Comparison of ENCODE assay signal across 14 cellular contexts in the genomic region with DNA sequence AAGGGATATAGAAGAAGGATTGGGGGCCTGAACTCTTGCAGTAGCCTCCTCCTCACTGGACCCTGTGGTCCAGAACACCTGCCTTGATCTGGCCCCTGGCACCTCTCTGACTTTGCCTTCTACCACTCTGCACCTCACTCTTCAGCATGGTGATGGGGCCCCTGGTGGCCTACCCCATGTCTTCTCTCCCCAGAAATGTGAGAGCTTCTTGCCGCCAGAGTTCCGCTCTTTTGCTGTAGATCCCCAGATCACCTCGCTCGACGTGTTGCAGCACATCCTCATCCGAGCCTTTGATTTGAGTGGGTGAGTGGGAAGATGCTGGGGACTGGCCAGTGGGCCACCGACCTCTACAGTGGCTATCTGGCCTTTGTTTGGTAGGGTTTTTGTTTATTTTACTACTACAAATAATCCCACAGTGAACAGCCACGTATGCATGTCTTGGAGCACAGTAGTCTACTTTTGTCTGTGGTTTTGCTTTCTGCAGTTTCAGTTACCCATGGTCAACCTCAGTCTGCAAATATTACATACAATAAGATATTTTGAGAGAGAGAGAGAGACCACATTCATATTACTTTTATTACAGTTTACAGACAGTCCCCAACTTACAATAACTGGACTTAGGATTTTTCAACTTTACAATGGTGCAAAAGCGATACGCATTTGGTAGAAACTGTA. TPM values are rescaled to one million over a fixed set of nuclear protein-coding genes. Genes with fewer than 3 reads are reported as not detected.
DNase-seq lines count a peak whose midpoint lies in the region; ATAC-seq and TF ChIP-seq lines count a peak whose summit lies in the region.
"Had no signal": no experiment of that assay in that cellular context is flagged by ENCODE, and none has a peak within 500 bp of the region (broad histone marks: within the 10 kb centered on the region; RNA-seq: fewer than 3 reads in every experiment).

No MANE protein-coding gene starts in this region.

- peak; percentile 40 for DNase-seq in GM06990 (ENCODE audit: extremely low read depth, insufficient read length)
- no peak for DNase-seq in glutamatergic neuron
- DNase-seq in GM13976 (ENCODE audit: low spot score), result no peak
- DNase-seq in DMS153 treated with DMSO at 0.1 percent for 48 hours (lab: John Stamatoyannopoulos, UW; ENCODE audit: unreplicated experiment), result no peak
- no peak for DNase-seq in heart left ventricle
- DNase-seq: activated CD4-positive, alpha-beta T cell treated with anti-CD3 and anti-CD28 coated beads for 1 hour; anterior cingulate cortex; C1 segment of cervical spinal cord; left colon; NCI-H1417 treated with DMSO at 0.1 percent for 48 hours had no signal

- peak overlapping the region; percentile 0 for H3K4me2 ChIP-seq in SU-DHL-6 (ENCODE audit: low read depth, low read length, poor library complexity, severe bottlenecking)

- H3K79me2 ChIP-seq in ACC112 (ENCODE audit: control insufficient read depth, insufficient read depth, low read length, unreplicated experiment) (peaks cover 15% of the 10 kb centered on the region), SU-DHL-6 (ENCODE audit: insufficient read depth, low read length) (peaks cover 12% of the 10 kb centered on the region)

- H3K9me3 ChIP-seq in SU-DHL-6 (ENCODE audit: insufficient read depth, low read length), result no peaks in the 10 kb centered on the region
- H3K9me3 ChIP-seq in heart left ventricle, result no peaks in the 10 kb centered on the region
- H3K9me3 ChIP-seq: SJSA1 had no signal

- no peak for TF ChIP-seq CTCF in GM06990 (IDR thresholded peaks at IDR 0.05; ENCODE audit: insufficient read depth, low read length, poor library complexity, severe bottlenecking)
- TF ChIP-seq CTCF in SU-DHL-6 (IDR thresholded peaks at IDR 0.05; ENCODE audit: insufficient read depth, low read length, poor library complexity, severe bottlenecking), result no peak
- no peak for TF ChIP-seq CTCF in glutamatergic neuron (IDR thresholded peaks at IDR 0.05; ENCODE audit: partially characterized antibody, unreplicated experiment)
- TF ChIP-seq CTCF in GM13976 (IDR thresholded peaks at IDR 0.05; ENCODE audit: borderline replicate concordance, control extremely low read depth, extremely low read depth, insufficient read depth, missing control alignments), result no peak
- no peak for TF ChIP-seq CTCF in heart left ventricle (IDR thresholded peaks at IDR 0.05)

- H3K4me1 ChIP-seq in ACC112 (ENCODE audit: control insufficient read depth, insufficient read depth, low read length, unreplicated experiment), result peaks cover 9% of the 10 kb centered on the region
- H3K4me1 ChIP-seq in heart left ventricle, result peaks cover 0 to 16% (median 3%) of the 10 kb centered on the region in 12 donors

- H3K27me3 ChIP-seq in ACC112 (ENCODE audit: insufficient read depth, low read length) (no peaks in the 10 kb centered on the region), GM06990 (replicated peaks; ENCODE audit: control insufficient read depth, insufficient read depth, low read length) (no peaks in the 10 kb centered on the region), SU-DHL-6 (ENCODE audit: low read length) (no peaks in the 10 kb centered on the region), heart left ventricle (peaks cover 0 to 3% (median 0%) of the 10 kb centered on the region in 9 donors)
- H3K27me3 ChIP-seq: SJSA1 had no signal

- H3K9me3 Mint-ChIP-seq in glutamatergic neuron (ENCODE audit: unreplicated experiment), result peaks cover 2% of the 10 kb centered on the region

- peaks cover 5% of the 10 kb centered on the region for H3K4me1 Mint-ChIP-seq in glutamatergic neuron (ENCODE audit: low read depth, unreplicated experiment)

- H3K4me3 Mint-ChIP-seq in glutamatergic neuron (ENCODE audit: unreplicated experiment), result peak overlapping the region; percentile 30

- H2AFZ ChIP-seq in ACC112 (ENCODE audit: low read length, unreplicated experiment) (no peak overlapping the region), SU-DHL-6 (ENCODE audit: low read depth, low read length, severe bottlenecking) (no peak overlapping the region)

- no peak overlapping the region for H3K27ac ChIP-seq in ACC112 (ENCODE audit: low read depth, low read length)
- H3K27ac ChIP-seq in SU-DHL-6 (ENCODE audit: low read depth, low read length), result no peak overlapping the region
- no peak overlapping the region for H3K27ac ChIP-seq in heart left ventricle
- H3K27ac ChIP-seq: SJSA1 had no signal

- H3K27me3 Mint-ChIP-seq in glutamatergic neuron (ENCODE audit: unreplicated experiment), result peaks cover 2% of the 10 kb centered on the region

- H3K27ac Mint-ChIP-seq in glutamatergic neuron (ENCODE audit: unreplicated experiment), result no peak overlapping the region

- H3K36me3 ChIP-seq in ACC112 (ENCODE audit: insufficient read depth, low read length), result 0 out of 2 replicates have a peak, but pooled peaks cover 4% of the 10 kb centered on the region
- peaks cover 2% of the 10 kb centered on the region for H3K36me3 ChIP-seq in GM06990 (ENCODE audit: control insufficient read depth, insufficient read depth, low read length)
- no peaks in the 10 kb centered on the region for H3K36me3 ChIP-seq in SU-DHL-6 (ENCODE audit: low read length)
- peaks cover 0 to 30% (median 8%) of the 10 kb centered on the region in 9 donors for H3K36me3 ChIP-seq in heart left ventricle

- H3K36me3 Mint-ChIP-seq in glutamatergic neuron (ENCODE audit: unreplicated experiment), result no peaks in the 10 kb centered on the region

- H3K4me3 ChIP-seq in ACC112 (ENCODE audit: low read depth, low read length), result 0 out of 2 replicates have a peak overlapping the region, but pooled peaks have one; percentile 90
- peak overlapping the region; percentile 73 for H3K4me3 ChIP-seq in GM06990 (replicated peaks; ENCODE audit: low read depth, low read length)
- no peak overlapping the region for H3K4me3 ChIP-seq in SU-DHL-6 (ENCODE audit: insufficient read depth, low read length, poor library complexity, severe bottlenecking)
- H3K4me3 ChIP-seq in heart left ventricle, result no peak overlapping the region
- H3K4me3 ChIP-seq: SJSA1 had no signal

- TF ChIP-seq POLR2A in heart left ventricle (IDR thresholded peaks at IDR 0.05), result no peak

- 77 to 92% (median 85%) methylated on average over 10 of the region's 10 CpGs for WGBS in heart left ventricle, 4 donors

- in situ Hi-C loops in GM13976 (cut with MboI; ENCODE audit: low sequenced_read_pairs, unreplicated experiment), result no loop called here

- no peaks in the 10 kb centered on the region for H3K9me2 ChIP-seq in SU-DHL-6 (replicated peaks; ENCODE audit: insufficient read depth, low read length)

- ATAC-seq in HG02759 (IDR thresholded peaks at IDR 0.05; ENCODE audit: unreplicated experiment), result no peak
- ATAC-seq in heart left ventricle, result no peak
- ATAC-seq: left colon had no signal

- H4K20me1 ChIP-seq in SU-DHL-6 (ENCODE audit: low read depth, low read length), result no peaks in the 10 kb centered on the region

- H3K9ac ChIP-seq in SU-DHL-6 (ENCODE audit: low read length), result no peak overlapping the region

- peaks cover 5% of the 10 kb centered on the region; the same call in 1 of the 2 replicates for H3F3A ChIP-seq in SU-DHL-6 (ENCODE audit: insufficient read depth)

- intact Hi-C loops in heart left ventricle (cut with DNase I), result no loop called here

RNA-seq across cellular contexts. Expression of a gene that starts 1.8 kb away (rescaled TPM):
- total RNA-seq in glutamatergic neuron (ENCODE audit: unreplicated experiment) (34.3 TPM), heart left ventricle (10 to 100 TPM; 13.4 to 21.6 (median 16.8) TPM)
- polyA plus RNA-seq in heart left ventricle, result 10 to 100 TPM in 1 of 2 donors, 1 to 10 TPM in 1; 5.2 to 23.7 TPM

RNA-seq across cellular contexts. Expression of a gene that starts 19.7 kb away (rescaled TPM):
- total RNA-seq in glutamatergic neuron (ENCODE audit: unreplicated experiment) (132 TPM), heart left ventricle (10 to 100 TPM; 37.1 to 72.5 (median 55.3) TPM)
- polyA plus RNA-seq in heart left ventricle, result 100 to 1,000 TPM in 1 of 2 donors, 10 to 100 TPM in 1; 93.8 to 118 TPM

RNA-seq across cellular contexts. Expression of a gene that starts 32.5 kb away (rescaled TPM):
- total RNA-seq in glutamatergic neuron (ENCODE audit: unreplicated experiment) (18.6 TPM), heart left ventricle (10 to 100 TPM in 8 of 9 donors, 1 to 10 TPM in 1; 9.6 to 35.7 (median 17.3) TPM)
- 10 to 100 TPM; 10.5 to 37.3 TPM for polyA plus RNA-seq in heart left ventricle

RNA-seq across cellular contexts. Expression of a gene that starts 33.0 kb away (rescaled TPM):
- total RNA-seq in glutamatergic neuron (ENCODE audit: unreplicated experiment) (294 TPM), heart left ventricle (100 to 1,000 TPM in 5 of 9 donors, 10 to 100 TPM in 4; 34.5 to 172 (median 111) TPM)
- 100 to 1,000 TPM in 1 of 2 donors, 10 to 100 TPM in 1; 56.5 to 187 TPM for polyA plus RNA-seq in heart left ventricle

RNA-seq across cellular contexts. Expression of a gene that starts 56.0 kb away (rescaled TPM):
- total RNA-seq in glutamatergic neuron (ENCODE audit: unreplicated experiment), result 70.4 TPM
- total RNA-seq in heart left ventricle, result 100 to 1,000 TPM; 123 to 235 (median 150) TPM
- polyA plus RNA-seq in heart left ventricle, result 100 to 1,000 TPM; 209 to 281 TPM

Comparison
In these comparisons a context has a peak if more than half of its experiments do, and no peak if none do; other contexts are left out.
1. H3K4me3 ChIP-seq: peak in ACC112 (single experiment) and GM06990 (single experiment); none in SU-DHL-6 (single experiment) and heart left ventricle (0 of 12).